ENCODE assay signal across 9 cellular contexts in the genomic region with DNA sequence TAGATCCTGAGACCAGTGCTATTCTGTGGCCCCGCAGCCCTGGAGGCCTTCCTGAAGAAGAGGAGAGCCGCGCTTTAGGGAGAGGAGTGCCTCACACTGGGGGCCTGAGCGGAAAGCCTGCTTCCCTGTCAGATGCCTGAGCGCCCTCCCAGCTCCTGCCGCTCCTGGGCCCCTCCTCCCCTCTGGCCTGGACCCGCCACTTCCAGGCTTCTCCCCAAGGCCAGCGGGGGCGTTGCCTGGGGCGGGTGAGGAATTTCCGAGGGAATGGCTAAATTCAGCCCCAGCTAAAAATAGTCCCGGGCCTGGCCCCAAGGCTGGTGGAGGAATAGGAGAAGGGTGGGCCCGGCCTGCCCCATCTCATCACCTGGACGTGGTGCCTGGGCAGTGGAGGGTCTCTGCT. TPM values are rescaled to one million over a fixed set of nuclear protein-coding genes. Genes with fewer than 3 reads are reported as not detected.
DNase-seq lines count a peak whose midpoint lies in the region; ATAC-seq and TF ChIP-seq lines count a peak whose summit lies in the region.
"Had no signal": no experiment of that assay in that cellular context is flagged by ENCODE, and none has a peak within 500 bp of the region (broad histone marks: within the 10 kb centered on the region; RNA-seq: fewer than 3 reads in every experiment).

No MANE protein-coding gene starts in this region.

- H3K4me3 ChIP-seq in esophagus squamous epithelium, result no peak overlapping the region
- no peak overlapping the region for H3K4me3 ChIP-seq in mesodermal cell (ENCODE audit: extremely low read depth, insufficient read depth, low read length, poor library complexity, severe bottlenecking)
- peak overlapping the region in 1 of 4 donors; percentile 3 for H3K4me3 ChIP-seq in upper lobe of left lung
- no peak overlapping the region for H3K4me3 ChIP-seq in MG63

- ATAC-seq in upper lobe of left lung (ENCODE audit: low FRiP score in 2 of 2), result peak; percentile 35 to 76

- no peak for TF ChIP-seq CTCF in esophagus squamous epithelium (IDR thresholded peaks at IDR 0.05)
- no peak for TF ChIP-seq CTCF in upper lobe of left lung (IDR thresholded peaks at IDR 0.05)

- DNase-seq in RPMI7951 (ENCODE audit: low read depth) (peak; percentile 88), esophagus squamous epithelium (lab: John Stamatoyannopoulos, UW) (no peak), upper lobe of left lung (peak; percentile 63 to 86), superior temporal gyrus (ENCODE audit: extremely low spot score) (no peak), MG63 (no peak), DMS53 (lab: John Stamatoyannopoulos, UW) (no peak)
- no peak for DNase-seq in activated CD8-positive, alpha-beta memory T cell treated with anti-CD3 and anti-CD28 coated beads, Interleukin-2, amount 50 U/mL, for 4 hours
- DNase-seq: activated naive CD4-positive, alpha-beta T cell had no signal

- H3K4me1 ChIP-seq in esophagus squamous epithelium (peaks cover 35 to 99% (median 65%) of the 10 kb centered on the region in 3 donors), mesodermal cell (ENCODE audit: control insufficient read depth, insufficient read depth, low read length, poor library complexity, severe bottlenecking) (peaks cover 72% of the 10 kb centered on the region), upper lobe of left lung (peaks cover 70 to 88% (median 77%) of the 10 kb centered on the region in 4 donors)

- TF ChIP-seq EP300 in upper lobe of left lung (IDR thresholded peaks at IDR 0.05), result peak in 1 of 4 donors; percentile 26

- H3K27me3 ChIP-seq in esophagus squamous epithelium (no peaks in the 10 kb centered on the region), upper lobe of left lung (no peaks in the 10 kb centered on the region), MG63 (no peaks in the 10 kb centered on the region)

- 17 to 59% methylated on average over 2 to 6 of the region's 14 CpGs for WGBS in esophagus squamous epithelium, 2 donors
- WGBS in mesodermal cell (ENCODE audit: insufficient coverage in 2 of 2), 2 experiments, result 9 to 23% methylated on average over 5 to 11 of the region's 14 CpGs
- WGBS in upper lobe of left lung, 2 donors, result 49 to 53% methylated on average over 6 to 13 of the region's 14 CpGs

- H3K27ac ChIP-seq in esophagus squamous epithelium, result peak overlapping the region; percentile 50 to 91 (median 84)
- H3K27ac ChIP-seq in mesodermal cell (ENCODE audit: low read depth, low read length, severe bottlenecking), result peak overlapping the region; percentile 85
- peak overlapping the region; percentile 64 to 99 (median 88) for H3K27ac ChIP-seq in upper lobe of left lung

- H3K36me3 ChIP-seq in esophagus squamous epithelium (no peaks in the 10 kb centered on the region), mesodermal cell (ENCODE audit: control insufficient read depth, insufficient read depth, low read length) (peaks cover 38% of the 10 kb centered on the region), upper lobe of left lung (peaks cover 0 to 4% (median 2%) of the 10 kb centered on the region in 4 donors), MG63 (peaks cover 19% of the 10 kb centered on the region)

- H3K9me3 ChIP-seq in esophagus squamous epithelium, result no peaks in the 10 kb centered on the region
- H3K9me3 ChIP-seq in mesodermal cell (ENCODE audit: control insufficient read depth, low read length), result no peaks in the 10 kb centered on the region
- H3K9me3 ChIP-seq in upper lobe of left lung, result no peaks in the 10 kb centered on the region
- H3K9me3 ChIP-seq in MG63, result no peaks in the 10 kb centered on the region

- TF ChIP-seq POLR2A in esophagus squamous epithelium (IDR thresholded peaks at IDR 0.05) (no peak), upper lobe of left lung (IDR thresholded peaks at IDR 0.05) (peak in 1 of 4 donors; percentile 20)

- intact Hi-C loops in esophagus squamous epithelium (cut with DNase I), result no loop called here

RNA-seq across cellular contexts. Expression of a gene that starts 15.4 kb away (rescaled TPM):
- 9.1 and 9.4 TPM in 2 replicates for total RNA-seq in RPMI7951 (2014; rRNA removed; shearing (Covaris generic))
- total RNA-seq in esophagus squamous epithelium, result 10 to 100 TPM in 1 of 4 donors, 1 to 10 TPM in 3; 3.2 to 23.1 (median 5.4) TPM
- polyA plus RNA-seq in mesodermal cell (2013, experiment 1 of 2), result 83.9 TPM
- polyA plus RNA-seq in mesodermal cell (2013, experiment 2 of 2), result 71.8 TPM
- total RNA-seq in upper lobe of left lung, result 100 to 1,000 TPM in 2 of 6 donors, 10 to 100 TPM in 4; 48.1 to 140 (median 65.1) TPM
- total RNA-seq in MG63 (2014; rRNA removed; shearing (Covaris generic); ENCODE audit: low replicate concordance), result 4.7 and 10.9 TPM in 2 replicates

RNA-seq across cellular contexts. Expression of a gene that starts 51.3 kb away (rescaled TPM):
- total RNA-seq in RPMI7951 (2014; rRNA removed; shearing (Covaris generic)), result 6.0 and 9.9 TPM in 2 replicates
- total RNA-seq in esophagus squamous epithelium, result 1 to 10 TPM in 3 of 4 donors, under 1 TPM in 1; 0.26 to 3.6 (median 1.3) TPM
- polyA plus RNA-seq in mesodermal cell (2013, experiment 1 of 2), result 2.8 TPM
- polyA plus RNA-seq in mesodermal cell (2013, experiment 2 of 2), result 3.0 TPM
- total RNA-seq in upper lobe of left lung, result 1 to 10 TPM in 3 of 6 donors, under 1 TPM in 2, not detected in 1; 0.30 to 5.3 (median 1.4) TPM
- 6.7 and 23.4 TPM in 2 replicates for total RNA-seq in MG63 (2014; rRNA removed; shearing (Covaris generic); ENCODE audit: low replicate concordance)

RNA-seq across cellular contexts. Expression of a gene that starts 52.7 kb away (rescaled TPM):
- 4.2 and 5.1 TPM in 2 replicates for total RNA-seq in RPMI7951 (2014; rRNA removed; shearing (Covaris generic))
- total RNA-seq in esophagus squamous epithelium, result 1 to 10 TPM; 3.7 to 8.8 (median 5.3) TPM
- 9.1 TPM for polyA plus RNA-seq in mesodermal cell (2013, experiment 1 of 2)
- 6.0 TPM for polyA plus RNA-seq in mesodermal cell (2013, experiment 2 of 2)
- 10 to 100 TPM in 5 of 6 donors, 1 to 10 TPM in 1; 4.9 to 27.0 (median 19.2) TPM for total RNA-seq in upper lobe of left lung
- 3.2 and 5.0 TPM in 2 replicates for total RNA-seq in MG63 (2014; rRNA removed; shearing (Covaris generic); ENCODE audit: low replicate concordance)

Comparison
In these comparisons a context has a peak if more than half of its experiments do, and no peak if none do; other contexts are left out.
1. DNase-seq: peak in RPMI7951 (single experiment) and upper lobe of left lung (2 of 2); none in esophagus squamous epithelium (single experiment), activated CD8-positive, alpha-beta memory T cell treated with anti-CD3 and anti-CD28 coated beads, Interleukin-2, amount 50 U/mL, for 4 hours (single experiment), superior temporal gyrus (single experiment), MG63 (single experiment) and DMS53 (single experiment).
2. Peak in every context shown above with its lines, with median percentiles within 50 percentile points of each other: H3K27ac ChIP-seq.